18 cellular contexts compared by ENCODE assay signal in the genomic region with DNA sequence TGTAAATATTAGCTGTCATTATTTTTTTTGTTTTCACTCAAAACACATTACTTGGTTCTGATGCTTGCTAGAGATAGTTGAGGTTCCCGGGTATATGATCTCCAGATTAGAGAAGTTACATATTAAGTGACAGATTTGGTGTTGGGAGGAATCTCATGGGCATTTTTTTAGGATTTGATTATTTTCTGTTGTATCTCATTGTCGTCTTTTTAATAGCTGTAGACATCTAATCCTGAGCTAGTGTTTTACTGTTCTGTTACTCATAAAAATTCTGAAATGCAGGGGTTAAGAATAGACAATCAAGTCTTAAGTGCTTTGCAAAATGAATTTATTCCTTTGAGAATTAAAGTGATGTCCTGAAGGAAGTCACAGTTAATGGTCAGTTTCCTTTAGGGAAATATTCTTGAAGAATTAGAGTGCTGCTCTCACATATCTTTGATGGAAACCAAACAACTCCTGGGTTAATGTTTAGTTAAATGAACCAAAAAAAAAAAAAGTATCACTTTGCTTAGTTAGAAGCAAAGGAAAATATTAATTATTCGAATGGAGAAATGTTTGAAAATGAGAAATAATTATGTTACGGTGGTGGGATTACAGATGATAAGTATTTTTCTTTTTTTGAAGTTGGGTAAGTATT.
"Had no signal": no experiment of that assay in that cellular context is flagged by ENCODE, and none has a peak within 500 bp of the region (broad histone marks: within the 10 kb centered on the region; RNA-seq: fewer than 3 reads in every experiment).

No MANE protein-coding gene starts in this region.

- DNase-seq: activated CD4-positive, alpha-beta T cell treated with anti-CD3 and anti-CD28 coated beads, Interleukin-2, amount 50 U/mL, for 48 hours; activated CD8-positive, alpha-beta memory T cell treated with anti-CD3 and anti-CD28 coated beads, Interleukin-2, amount 10 ng/mL, durations not matched to agents 7 days and 5 days; activated T-cell treated with anti-CD3 and anti-CD28 coated beads, Interleukin-2, amount 50 U/mL, for 48 hours; aorta; effector memory CD8-positive, alpha-beta T cell; gastrocnemius medialis; heart right ventricle; mammary epithelial cell; mucosa of descending colon; naive thymus-derived CD4-positive, alpha-beta T cell; stimulated activated CD4-positive, alpha-beta T cell treated with anti-CD3 and anti-CD28 coated beads, Interleukin-15, amount 100 ng/mL, for 24 hours; stimulated activated CD4-positive, alpha-beta T cell treated with anti-CD3 and anti-CD28 coated beads, Interleukin-4, amount 100 ng/mL, for 1 hour; stimulated activated naive CD4-positive, alpha-beta T cell; substantia nigra had no signal

- ATAC-seq: activated CD8-positive, alpha-beta memory T cell treated with anti-CD3 and anti-CD28 coated beads, Interleukin-2, amount 10 ng/mL, durations not matched to agents 7 days and 5 days; effector memory CD8-positive, alpha-beta T cell; gastrocnemius medialis; heart right ventricle; left lobe of liver; mucosa of descending colon; naive thymus-derived CD4-positive, alpha-beta T cell had no signal

- H3K27ac Mint-ChIP-seq: activated CD8-positive, alpha-beta memory T cell treated with anti-CD3 and anti-CD28 coated beads, Interleukin-2, amount 10 ng/mL, durations not matched to agents 7 days and 5 days; effector memory CD8-positive, alpha-beta T cell had no signal

- H3K9me3 Mint-ChIP-seq: effector memory CD8-positive, alpha-beta T cell had no signal

- H3K27me3 ChIP-seq: gastrocnemius medialis, heart right ventricle, right atrium auricular region, tibial nerve had no signal

- H3K4me3 Mint-ChIP-seq: activated CD8-positive, alpha-beta memory T cell treated with anti-CD3 and anti-CD28 coated beads, Interleukin-2, amount 10 ng/mL, durations not matched to agents 7 days and 5 days; effector memory CD8-positive, alpha-beta T cell had no signal

- H3K4me3 ChIP-seq: gastrocnemius medialis, heart right ventricle, mucosa of descending colon, right atrium auricular region, skin epidermis, tibial nerve had no signal

- H3K9me3 ChIP-seq: gastrocnemius medialis, heart right ventricle, mucosa of descending colon, right atrium auricular region, tibial nerve had no signal

- H3K27me3 Mint-ChIP-seq: activated CD8-positive, alpha-beta memory T cell treated with anti-CD3 and anti-CD28 coated beads, Interleukin-2, amount 10 ng/mL, durations not matched to agents 7 days and 5 days; effector memory CD8-positive, alpha-beta T cell; naive thymus-derived CD4-positive, alpha-beta T cell had no signal

- H3K36me3 ChIP-seq: gastrocnemius medialis, heart right ventricle, right atrium auricular region, tibial nerve had no signal

- H3K27ac ChIP-seq: gastrocnemius medialis, heart right ventricle, right atrium auricular region, skin epidermis had no signal
